Comparison of ENCODE assay signal across 18 cellular contexts in the genomic region with DNA sequence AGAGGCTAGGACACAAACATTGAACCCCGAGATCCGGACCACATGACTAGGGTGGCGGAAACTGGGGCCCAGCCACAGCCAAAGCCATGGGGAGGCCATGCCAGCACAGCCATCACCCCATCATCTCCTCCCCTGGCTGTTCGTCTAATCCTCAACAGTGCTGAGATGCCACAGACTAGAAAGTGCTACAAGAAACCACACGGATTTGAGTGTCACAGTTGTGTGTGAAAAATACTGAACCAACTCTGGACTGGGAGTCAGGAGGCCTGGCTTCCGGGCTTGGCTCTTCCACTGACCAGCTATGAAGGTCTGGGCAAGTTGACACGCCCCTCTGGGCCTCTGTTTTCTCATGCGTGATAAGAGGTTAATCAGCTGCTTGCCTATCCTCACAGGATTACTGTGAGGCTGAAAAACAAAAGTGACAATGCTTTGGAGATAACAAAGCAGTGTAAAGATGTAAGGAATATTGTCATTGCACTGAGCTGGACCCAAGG. TPM values are rescaled to one million over a fixed set of nuclear protein-coding genes. Genes with fewer than 3 reads are reported as not detected.
DNase-seq lines count a peak whose midpoint lies in the region; ATAC-seq and TF ChIP-seq lines count a peak whose summit lies in the region.
"Had no signal": no experiment of that assay in that cellular context is flagged by ENCODE, and none has a peak within 500 bp of the region (broad histone marks: within the 10 kb centered on the region; RNA-seq: fewer than 3 reads in every experiment).

No MANE protein-coding gene starts in this region.

- peak overlapping the region; percentile 25 for H3K27ac Mint-ChIP-seq in progenitor cell of endocrine pancreas
- H3K27ac Mint-ChIP-seq: activated CD8-positive, alpha-beta T cell treated with anti-CD3 and anti-CD28 coated beads for 36 hours; B cell; memory B cell had no signal

- H3K4me1 Mint-ChIP-seq in progenitor cell of endocrine pancreas (ENCODE audit: low read depth): peaks cover 18% of the 10 kb centered on the region
- H3K4me1 Mint-ChIP-seq: B cell, memory B cell had no signal

- no peak overlapping the region for H3K27ac ChIP-seq in left lung
- H3K27ac ChIP-seq: ascending aorta, SJCRH30 had no signal

- no peaks in the 10 kb centered on the region for H3K36me3 ChIP-seq in left lung
- H3K36me3 ChIP-seq: ascending aorta, SJCRH30 had no signal

- TF ChIP-seq CTCF in progenitor cell of endocrine pancreas (IDR thresholded peaks at IDR 0.05; ENCODE audit: unreplicated experiment) (no peak), left lung (IDR thresholded peaks at IDR 0.05) (no peak)

- H3K27me3 ChIP-seq in left lung: peaks cover 0 to 7% of the 10 kb centered on the region in 2 donors
- H3K27me3 ChIP-seq: ascending aorta, SJCRH30 had no signal

- H3K9me3 ChIP-seq in left lung: no peaks in the 10 kb centered on the region
- H3K9me3 ChIP-seq: ascending aorta, SJCRH30 had no signal

- no peaks in the 10 kb centered on the region for H3K4me1 ChIP-seq in left lung
- H3K4me1 ChIP-seq: ascending aorta, SJCRH30 had no signal

- H3K4me3 Mint-ChIP-seq in progenitor cell of endocrine pancreas (ENCODE audit: low read depth): no peak overlapping the region
- H3K4me3 Mint-ChIP-seq: activated CD8-positive, alpha-beta T cell treated with anti-CD3 and anti-CD28 coated beads for 36 hours; B cell; memory B cell had no signal

- intact Hi-C loops in left lung (cut with DNase I): no loop called here

- H3K36me3 Mint-ChIP-seq in progenitor cell of endocrine pancreas (ENCODE audit: insufficient read depth): no peaks in the 10 kb centered on the region
- H3K36me3 Mint-ChIP-seq: memory B cell had no signal

- peak; percentile 46 for ATAC-seq in HG03066 (IDR thresholded peaks at IDR 0.05; ENCODE audit: low read depth, unreplicated experiment)
- no peak for ATAC-seq in left lung
- no peak for ATAC-seq in GM19467 (IDR thresholded peaks at IDR 0.05; ENCODE audit: unreplicated experiment)
- ATAC-seq in GM21447 (IDR thresholded peaks at IDR 0.05; ENCODE audit: unreplicated experiment): no peak
- ATAC-seq: activated CD8-positive, alpha-beta T cell treated with anti-CD3 and anti-CD28 coated beads for 36 hours had no signal

- no peak overlapping the region for H3K4me3 ChIP-seq in left lung
- H3K4me3 ChIP-seq: ascending aorta, SJCRH30 had no signal

- peak; percentile 88 for DNase-seq in DMS53 (lab: John Stamatoyannopoulos, UW)
- DNase-seq in astrocyte of the hippocampus (ENCODE audit: low read depth, low spot score): peak; percentile 27
- no peak for DNase-seq in progenitor cell of endocrine pancreas (ENCODE audit: low spot score, unreplicated experiment)
- DNase-seq in left lung: no peak
- no peak for DNase-seq in iPS-NIHi7 (ENCODE audit: extremely low spot score)
- DNase-seq: activated CD8-positive, alpha-beta T cell treated with anti-CD3 and anti-CD28 coated beads for 36 hours; activated gamma-delta T cell treated with Interleukin-2 at 50 U/mL for 16 hours; dermis blood vessel endothelial cell; DND-41; NCI-H1105 treated with DMSO at 0.1 percent for 48 hours; NCI-H774; SJCRH30 had no signal

- H3K9me3 Mint-ChIP-seq in progenitor cell of endocrine pancreas (ENCODE audit: low read depth): no peaks in the 10 kb centered on the region
- H3K9me3 Mint-ChIP-seq: activated CD8-positive, alpha-beta T cell treated with anti-CD3 and anti-CD28 coated beads for 36 hours; memory B cell had no signal

- peaks cover 14% of the 10 kb centered on the region for H3K27me3 Mint-ChIP-seq in progenitor cell of endocrine pancreas

RNA-seq across cellular contexts. Expression of a gene that starts 38.8 kb away (rescaled TPM):
- total RNA-seq in progenitor cell of endocrine pancreas (22.5 and 23.9 TPM in 2 replicates), left lung (10 to 100 TPM; 26.7 to 26.8 TPM)

Comparison
In these comparisons a context has a peak if more than half of its experiments do, and no peak if none do; other contexts are left out.
1. DNase-seq: peak in DMS53 (single experiment) and astrocyte of the hippocampus (single experiment); none in progenitor cell of endocrine pancreas (single experiment), left lung (0 of 2) and iPS-NIHi7 (single experiment).